22 cellular contexts compared by ENCODE assay signal in genomic region chr11:110152199-110152598, GRCh38. TPM values are rescaled to one million over a fixed set of nuclear protein-coding genes. Genes with fewer than 3 reads are reported as not detected.
A peak's percentile ranks its signal among the peaks of the same experiment; 100 is the strongest.
DNase-seq lines count a peak whose midpoint lies in the region; ATAC-seq and TF ChIP-seq lines count a peak whose summit lies in the region.
"Had no signal": no experiment of that assay in that cellular context is flagged by ENCODE, and none has a peak within 500 bp of the region (broad histone marks: within the 10 kb centered on the region; RNA-seq: fewer than 3 reads in every experiment).

No MANE protein-coding gene starts in this region.

- peak; percentile 40 for ATAC-seq in GM18517 (IDR thresholded peaks at IDR 0.05; ENCODE audit: unreplicated experiment)
- ATAC-seq in GM21717 (IDR thresholded peaks at IDR 0.05; ENCODE audit: unreplicated experiment), result peak; percentile 42
- no peak for ATAC-seq in mucosa of descending colon
- no peak for ATAC-seq in left colon
- ATAC-seq: GM12878, HepG2, PC-3 had no signal

- H3K4me3 ChIP-seq in neural progenitor cell, result no peak overlapping the region
- no peak overlapping the region for H3K4me3 ChIP-seq in mucosa of descending colon
- H3K4me3 ChIP-seq: GM12878, SK-N-MC had no signal

- peak; percentile 11 for DNase-seq in SK-MEL-5 (ENCODE audit: low read depth, low spot score)
- peak; percentile 17 for DNase-seq in neural progenitor cell (ENCODE audit: low spot score)
- no peak for DNase-seq in mucosa of descending colon
- no peak for DNase-seq in left colon
- DNase-seq in HuH-7.5 (ENCODE audit: low spot score), result no peak
- DNase-seq: CD4-positive, CD25-positive, alpha-beta regulatory T cell; DMS79; KBM-7; NCI-H1105; NCI-H146; NCI-H2029 treated with DMSO at 0.1 percent for 48 hours; NCI-H2171 treated with DMSO at 0.1 percent for 48 hours; NCI-H524 treated with DMSO at 0.1 percent for 48 hours; PC-3; RPMI8226; SHP77; T-helper 2 cell had no signal

- intact Hi-C loops in mucosa of descending colon (cut with DNase I, micrococcal nuclease) (no loop called here), left colon (cut with DNase I, micrococcal nuclease) (no loop called here)

- H3K9me3 Mint-ChIP-seq in neural progenitor cell, result no peaks in the 10 kb centered on the region
- H3K9me3 Mint-ChIP-seq: CD4-positive, CD25-positive, alpha-beta regulatory T cell had no signal

- H3K27ac ChIP-seq in neural progenitor cell, result no peak overlapping the region
- H3K27ac ChIP-seq: SK-N-MC had no signal

- no peak for TF ChIP-seq CTCF in neural progenitor cell (IDR thresholded peaks at IDR 0.05)
- no peak for TF ChIP-seq CTCF in mucosa of descending colon (IDR thresholded peaks at IDR 0.05)

- H3F3A ChIP-seq in neural progenitor cell (ENCODE audit: low read depth), result no peaks in the 10 kb centered on the region

- H3K36me3 Mint-ChIP-seq in neural progenitor cell, result peaks cover 31% of the 10 kb centered on the region
- H3K36me3 Mint-ChIP-seq: CD4-positive, CD25-positive, alpha-beta regulatory T cell had no signal

- no peak overlapping the region for H3K27ac Mint-ChIP-seq in neural progenitor cell
- H3K27ac Mint-ChIP-seq: CD4-positive, CD25-positive, alpha-beta regulatory T cell had no signal

- no peaks in the 10 kb centered on the region for H3K27me3 Mint-ChIP-seq in neural progenitor cell (ENCODE audit: insufficient read depth, low read depth)
- H3K27me3 Mint-ChIP-seq: CD4-positive, CD25-positive, alpha-beta regulatory T cell had no signal

- in situ Hi-C loops in SK-MEL-5 (cut with HindIII; ENCODE audit: low pct_unique_long_range_greater_than_20kb, low sequenced_read_pairs), result no loop called here

- H3K27me3 ChIP-seq in neural progenitor cell, result no peaks in the 10 kb centered on the region

- H3K4me1 ChIP-seq in neural progenitor cell, result peaks cover 12% of the 10 kb centered on the region
- H3K4me1 ChIP-seq in mucosa of descending colon (ENCODE audit: low read depth), result no peaks in the 10 kb centered on the region

- H3K36me3 ChIP-seq in neural progenitor cell (peaks cover 3% of the 10 kb centered on the region), mucosa of descending colon (ENCODE audit: low read depth) (no peaks in the 10 kb centered on the region)

- H3K4me2 ChIP-seq in neural progenitor cell, result peak overlapping the region; percentile 15

- H3K4me3 Mint-ChIP-seq in neural progenitor cell, result no peak overlapping the region
- H3K4me3 Mint-ChIP-seq: CD4-positive, CD25-positive, alpha-beta regulatory T cell had no signal

- H2AFZ ChIP-seq in neural progenitor cell (replicated peaks), result no peak overlapping the region

- H3K4me1 Mint-ChIP-seq in neural progenitor cell, result peaks cover 20% of the 10 kb centered on the region

- peaks cover 28% of the 10 kb centered on the region for H3K79me2 ChIP-seq in neural progenitor cell (ENCODE audit: low read depth)

- H3K9me3 ChIP-seq in neural progenitor cell (ENCODE audit: low read depth) (no peaks in the 10 kb centered on the region), mucosa of descending colon (no peaks in the 10 kb centered on the region)

- no peak overlapping the region for H3K9ac ChIP-seq in neural progenitor cell

- peaks cover 75% of the 10 kb centered on the region for H4K20me1 ChIP-seq in neural progenitor cell (ENCODE audit: low read depth)

RNA-seq across cellular contexts. Expression of gene ZC3H12C, which starts 59.0 kb away (rescaled TPM):
- 8.9 and 9.8 TPM in 2 replicates for total RNA-seq in SK-MEL-5 (2014; rRNA removed; shearing (Covaris generic))
- polyA plus RNA-seq in SK-MEL-5 (2015; cell fraction: cytosol; rRNA removed), result 3.7 and 6.3 TPM in 2 replicates
- 8.6 and 9.3 TPM in 2 replicates for polyA plus RNA-seq in SK-MEL-5 (2015; cell fraction: nucleus; rRNA removed)
- 28.8 and 31.8 TPM in 2 replicates for total RNA-seq in neural progenitor cell (ENCODE audit: low replicate concordance)
- total RNA-seq in mucosa of descending colon, result 10 to 100 TPM; 15.9 to 28.7 (median 21.5) TPM
- total RNA-seq in left colon, result 10 to 100 TPM; 17.8 to 20.4 TPM

Comparison
In these comparisons a context has a peak if more than half of its experiments do, and no peak if none do; other contexts are left out.
1. ATAC-seq: peak in GM18517 (single experiment) and GM21717 (single experiment); none in mucosa of descending colon (single experiment) and left colon (single experiment).
2. DNase-seq: peak in SK-MEL-5 (single experiment) and neural progenitor cell (single experiment); none in mucosa of descending colon (0 of 3), left colon (0 of 2) and HuH-7.5 (single experiment).